Comparison of ENCODE assay signal across 17 cellular contexts in the genomic region with DNA sequence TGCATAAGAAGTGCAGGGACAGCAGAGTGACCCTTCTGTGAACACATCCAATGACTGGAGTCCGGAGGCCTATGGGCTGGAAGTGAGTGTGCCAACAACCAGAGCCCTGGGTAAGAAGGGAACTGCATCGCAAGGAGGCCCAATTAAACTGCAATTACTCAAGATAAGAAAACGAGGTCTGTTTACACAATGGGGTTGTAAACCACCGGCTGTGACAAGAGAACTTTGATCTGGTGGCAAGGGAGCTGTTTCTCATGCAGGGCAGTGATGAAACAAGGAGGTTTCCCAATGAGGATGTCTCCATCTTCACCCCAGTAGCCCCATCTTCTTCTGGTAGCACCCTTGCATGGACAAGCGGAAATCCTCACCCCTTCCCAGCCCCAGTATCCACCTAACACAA. TPM values are rescaled to one million over a fixed set of nuclear protein-coding genes. Genes with fewer than 3 reads are reported as not detected.
A peak's percentile ranks its signal among the peaks of the same experiment; 100 is the strongest.
DNase-seq lines count a peak whose midpoint lies in the region; ATAC-seq and TF ChIP-seq lines count a peak whose summit lies in the region.
"Had no signal": no experiment of that assay in that cellular context is flagged by ENCODE, and none has a peak within 500 bp of the region (broad histone marks: within the 10 kb centered on the region; RNA-seq: fewer than 3 reads in every experiment).

No MANE protein-coding gene starts in this region.

- H3K4me1 ChIP-seq in A673 (ENCODE audit: insufficient read depth, low read length, poor library complexity, severe bottlenecking) (no peaks in the 10 kb centered on the region), HAP-1 (no peaks in the 10 kb centered on the region)
- H3K4me1 ChIP-seq: Peyer's patch had no signal

- H3K36me3 Mint-ChIP-seq in IgD-negative memory B cell: no peaks in the 10 kb centered on the region
- H3K36me3 Mint-ChIP-seq in naive B cell: no peaks in the 10 kb centered on the region

- H3K27me3 ChIP-seq in A673 (replicated peaks; ENCODE audit: insufficient read depth, low read depth, low read length, poor library complexity): peaks cover 33% of the 10 kb centered on the region
- H3K27me3 ChIP-seq in HAP-1 (ENCODE audit: low read depth): no peaks in the 10 kb centered on the region
- H3K27me3 ChIP-seq: Peyer's patch had no signal

- no peak for ATAC-seq in naive B cell (ENCODE audit: low read depth in 2 of 2)
- ATAC-seq: esophagus mucosa had no signal

- in situ Hi-C loops in HAP-1 (cut with MboI; ENCODE audit: low sequenced_read_pairs): no loop called here

- peak overlapping the region in 3 of 4 donors; percentile 14 to 61 (median 30) for H3K4me3 Mint-ChIP-seq in IgD-negative memory B cell
- peak overlapping the region in 4 of 8 donors; percentile 6 to 78 (median 42) for H3K4me3 Mint-ChIP-seq in naive B cell
- H3K4me3 Mint-ChIP-seq: dendritic cell treated with granulocyte-macrophage colony-stimulating factor and Interleukin-4, amounts not matched to agents 40 ng/mL and 50 ng/mL, for 4 days had no signal

- peak overlapping the region in 2 of 3 donors; percentile 69 to 76 for H3K27ac Mint-ChIP-seq in IgD-negative memory B cell
- peak overlapping the region; percentile 32 to 87 (median 74) for H3K27ac Mint-ChIP-seq in naive B cell
- H3K27ac Mint-ChIP-seq: dendritic cell treated with granulocyte-macrophage colony-stimulating factor and Interleukin-4, amounts not matched to agents 40 ng/mL and 50 ng/mL, for 4 days had no signal

- H3K9me3 Mint-ChIP-seq in IgD-negative memory B cell (no peaks in the 10 kb centered on the region), naive B cell (peaks cover 0 to 7% (median 0%) of the 10 kb centered on the region in 7 donors)
- H3K9me3 Mint-ChIP-seq: dendritic cell treated with granulocyte-macrophage colony-stimulating factor and Interleukin-4, amounts not matched to agents 40 ng/mL and 50 ng/mL, for 4 days had no signal

- no peak overlapping the region for H3K27ac ChIP-seq in A673 (ENCODE audit: low read depth, low read length, poor library complexity, severe bottlenecking)
- H3K27ac ChIP-seq: KMS-11, Peyer's patch had no signal

- DNase-seq in CD1c-positive myeloid dendritic cell (ENCODE audit: extremely low spot score) (peak; percentile 29), SIG-M5 treated with dmso at 0.1 percent for 504 hours (lab: John Stamatoyannopoulos, UW; ENCODE audit: unreplicated experiment) (peak; percentile 91), naive B cell (no peak), A673 (ENCODE audit: low spot score) (no peak), NAMALWA (ENCODE audit: low spot score) (no peak), NCI-H524 (lab: John Stamatoyannopoulos, UW) (no peak), HAP-1 (ENCODE audit: low spot score in 2 of 2) (no peak)
- DNase-seq: DMS 273 treated with DMSO at 0.1 percent for 48 hours; hippocampal formation; NCI-H187 treated with DMSO at 0.1 percent for 48 hours; NCI-H510A treated with DMSO at 0.1 percent for 48 hours; stimulated activated CD4-positive, alpha-beta T cell treated with anti-CD3 and anti-CD28 coated beads, Interleukin-15, amount 100 ng/mL, for 24 hours had no signal

- H3K4me1 Mint-ChIP-seq in IgD-negative memory B cell: peaks cover 42 to 47% (median 44%) of the 10 kb centered on the region in 3 donors
- peaks cover 50 to 76% (median 58%) of the 10 kb centered on the region in 3 donors for H3K4me1 Mint-ChIP-seq in naive B cell

- H3K27me3 Mint-ChIP-seq in IgD-negative memory B cell (no peaks in the 10 kb centered on the region), naive B cell (no peaks in the 10 kb centered on the region)
- H3K27me3 Mint-ChIP-seq: dendritic cell treated with granulocyte-macrophage colony-stimulating factor and Interleukin-4, amounts not matched to agents 40 ng/mL and 50 ng/mL, for 4 days had no signal

- TF ChIP-seq CTCF in A673 (conservative IDR thresholded peaks at IDR 0.05; ENCODE audit: low read depth, low read length): no peak

- BruUV-seq in A673 (replicated peaks; lab: Mats Ljungman, UMichigan): no TSS peak

- intact Hi-C loops in A673 (cut with micrococcal nuclease; ENCODE audit: unreplicated experiment): no loop called here

- POLR2A ChIA-PET in A673 (lab: Charles Lee; ENCODE audit: low non-redundant PET): no interaction called here

- CTCF ChIA-PET in A673 (lab: Charles Lee): no interaction called here

- no peaks in the 10 kb centered on the region for H3K9me3 ChIP-seq in A673 (ENCODE audit: low read depth, low read length, poor library complexity, severe bottlenecking)
- no peaks in the 10 kb centered on the region for H3K9me3 ChIP-seq in HAP-1
- H3K9me3 ChIP-seq: Peyer's patch had no signal

- H3K36me3 ChIP-seq in A673 (ENCODE audit: insufficient read depth, low read length, poor library complexity, severe bottlenecking) (no peaks in the 10 kb centered on the region), HAP-1 (replicated peaks) (no peaks in the 10 kb centered on the region)
- H3K36me3 ChIP-seq: Peyer's patch had no signal

- no peak overlapping the region for H3K4me3 ChIP-seq in A673 (ENCODE audit: low read depth, low read length, poor library complexity, severe bottlenecking)
- no peak overlapping the region for H3K4me3 ChIP-seq in HAP-1
- H3K4me3 ChIP-seq: Peyer's patch had no signal

RNA-seq across cellular contexts. Expression of gene ETS1, which starts 21.5 kb away (rescaled TPM):
- polyA plus RNA-seq in IgD-negative memory B cell: 192 TPM
- 100 to 1,000 TPM; 205 to 278 (median 247) TPM for polyA plus RNA-seq in naive B cell (ENCODE audit: low read depth in 6 of 6)
- total RNA-seq in A673 (2021): 3.7 and 4.1 TPM in 2 replicates

Comparison
In these comparisons a context has a peak if more than half of its experiments do, and no peak if none do; other contexts are left out.
1. DNase-seq: peak in CD1c-positive myeloid dendritic cell (single experiment) and SIG-M5 treated with dmso at 0.1 percent for 504 hours (single experiment); none in naive B cell (single experiment), A673 (single experiment), NAMALWA (single experiment), NCI-H524 (0 of 2) and HAP-1 (0 of 2).